ENCODE assay signal across 11 cellular contexts in the genomic region with DNA sequence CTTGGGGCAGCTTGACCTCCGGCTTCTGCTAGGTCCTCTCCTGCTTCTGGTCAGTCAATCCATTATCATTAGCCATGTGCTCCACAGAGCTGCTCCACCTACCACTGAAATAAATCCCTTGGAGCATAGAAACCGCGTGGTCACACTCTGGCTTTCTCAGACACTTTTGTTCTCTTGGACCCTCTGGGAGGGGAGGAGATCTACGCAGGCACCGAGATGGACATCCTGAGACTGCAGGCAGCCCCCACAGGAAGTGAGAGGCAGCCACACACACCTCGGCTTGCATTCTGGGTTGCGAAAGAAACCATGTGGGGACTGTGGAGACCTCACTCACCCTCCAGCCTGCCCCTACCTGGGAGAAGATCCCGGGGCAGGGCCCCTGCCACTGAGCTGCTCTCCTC.
DNase-seq lines count a peak whose midpoint lies in the region; ATAC-seq and TF ChIP-seq lines count a peak whose summit lies in the region.
"Had no signal": no experiment of that assay in that cellular context is flagged by ENCODE, and none has a peak within 500 bp of the region (broad histone marks: within the 10 kb centered on the region; RNA-seq: fewer than 3 reads in every experiment).

No MANE protein-coding gene starts in this region.

- ATAC-seq in GM21367 (IDR thresholded peaks at IDR 0.05; ENCODE audit: unreplicated experiment) (peak; percentile 60), esophagus mucosa (peak; percentile 35), omental fat pad (ENCODE audit: low FRiP score) (no peak)

- peak; percentile 49 for DNase-seq in BE2C
- DNase-seq in activated CD4-positive, alpha-beta T cell treated with anti-CD3 and anti-CD28 coated beads, Interleukin-2, amount 10 ng/mL, durations not matched to agents 24 days and 14 days: peak; percentile 80
- DNase-seq in omental fat pad (ENCODE audit: low spot score): no peak
- DNase-seq in dedifferentiated amniotic fluid mesenchymal stem cell (ENCODE audit: extremely low spot score): no peak
- no peak for DNase-seq in AG20443 (ENCODE audit: low spot score)
- no peak for DNase-seq in NCI-H2107 treated with DMSO at 0.1 percent for 48 hours (lab: John Stamatoyannopoulos, UW; ENCODE audit: unreplicated experiment)
- DNase-seq: H7, NCI-H1092 had no signal

- peaks cover 47% of the 10 kb centered on the region for H3K36me3 Mint-ChIP-seq in activated CD4-positive, alpha-beta T cell treated with anti-CD3 and anti-CD28 coated beads, Interleukin-2, amount 10 ng/mL, durations not matched to agents 24 days and 14 days (ENCODE audit: low read depth)

- no peaks in the 10 kb centered on the region for H3K27me3 Mint-ChIP-seq in activated CD4-positive, alpha-beta T cell treated with anti-CD3 and anti-CD28 coated beads, Interleukin-2, amount 10 ng/mL, durations not matched to agents 24 days and 14 days

- intact Hi-C loops in activated CD4-positive, alpha-beta T cell treated with anti-CD3 and anti-CD28 coated beads, Interleukin-2, amount 10 ng/mL, durations not matched to agents 24 days and 14 days (cut with micrococcal nuclease): loop anchor here (2.0 kb wide), 2 partner anchors 13 to 29 kb away; no protein-coding TSS in a partner anchor

- no peaks in the 10 kb centered on the region for H3K36me3 ChIP-seq in BE2C
- H3K36me3 ChIP-seq: SJSA1 had no signal

- peaks cover 44% of the 10 kb centered on the region for H3K4me1 ChIP-seq in BE2C

- no peaks in the 10 kb centered on the region for H3K9me3 Mint-ChIP-seq in activated CD4-positive, alpha-beta T cell treated with anti-CD3 and anti-CD28 coated beads, Interleukin-2, amount 10 ng/mL, durations not matched to agents 24 days and 14 days

- peak overlapping the region; percentile 40 for H3K4me3 ChIP-seq in BE2C (ENCODE audit: low read depth, low read length)
- H3K4me3 ChIP-seq: SJSA1 had no signal

- H3K4me1 Mint-ChIP-seq in activated CD4-positive, alpha-beta T cell treated with anti-CD3 and anti-CD28 coated beads, Interleukin-2, amount 10 ng/mL, durations not matched to agents 24 days and 14 days: peaks cover 63% of the 10 kb centered on the region

- no peaks in the 10 kb centered on the region for H3K27me3 ChIP-seq in BE2C
- H3K27me3 ChIP-seq: SJSA1 had no signal

- H3K27ac Mint-ChIP-seq in activated CD4-positive, alpha-beta T cell treated with anti-CD3 and anti-CD28 coated beads, Interleukin-2, amount 10 ng/mL, durations not matched to agents 24 days and 14 days: peak overlapping the region; percentile 85

- no peaks in the 10 kb centered on the region for H3K9me3 ChIP-seq in BE2C
- H3K9me3 ChIP-seq: SJSA1 had no signal

- TF ChIP-seq CTCF in BE2C (IDR thresholded peaks at IDR 0.05; ENCODE audit: low read depth, low read length): no peak
- no peak for TF ChIP-seq CTCF in omental fat pad (IDR thresholded peaks at IDR 0.05)

- H3K4me3 Mint-ChIP-seq in activated CD4-positive, alpha-beta T cell treated with anti-CD3 and anti-CD28 coated beads, Interleukin-2, amount 10 ng/mL, durations not matched to agents 24 days and 14 days: peak overlapping the region; percentile 45

Comparison
In these comparisons a context has a peak if more than half of its experiments do, and no peak if none do; other contexts are left out.
1. DNase-seq: peak in BE2C (single experiment) and activated CD4-positive, alpha-beta T cell treated with anti-CD3 and anti-CD28 coated beads, Interleukin-2, amount 10 ng/mL, durations not matched to agents 24 days and 14 days (single experiment); none in omental fat pad (single experiment), dedifferentiated amniotic fluid mesenchymal stem cell (single experiment), AG20443 (single experiment) and NCI-H2107 treated with DMSO at 0.1 percent for 48 hours (single experiment).